In the genomic region with DNA sequence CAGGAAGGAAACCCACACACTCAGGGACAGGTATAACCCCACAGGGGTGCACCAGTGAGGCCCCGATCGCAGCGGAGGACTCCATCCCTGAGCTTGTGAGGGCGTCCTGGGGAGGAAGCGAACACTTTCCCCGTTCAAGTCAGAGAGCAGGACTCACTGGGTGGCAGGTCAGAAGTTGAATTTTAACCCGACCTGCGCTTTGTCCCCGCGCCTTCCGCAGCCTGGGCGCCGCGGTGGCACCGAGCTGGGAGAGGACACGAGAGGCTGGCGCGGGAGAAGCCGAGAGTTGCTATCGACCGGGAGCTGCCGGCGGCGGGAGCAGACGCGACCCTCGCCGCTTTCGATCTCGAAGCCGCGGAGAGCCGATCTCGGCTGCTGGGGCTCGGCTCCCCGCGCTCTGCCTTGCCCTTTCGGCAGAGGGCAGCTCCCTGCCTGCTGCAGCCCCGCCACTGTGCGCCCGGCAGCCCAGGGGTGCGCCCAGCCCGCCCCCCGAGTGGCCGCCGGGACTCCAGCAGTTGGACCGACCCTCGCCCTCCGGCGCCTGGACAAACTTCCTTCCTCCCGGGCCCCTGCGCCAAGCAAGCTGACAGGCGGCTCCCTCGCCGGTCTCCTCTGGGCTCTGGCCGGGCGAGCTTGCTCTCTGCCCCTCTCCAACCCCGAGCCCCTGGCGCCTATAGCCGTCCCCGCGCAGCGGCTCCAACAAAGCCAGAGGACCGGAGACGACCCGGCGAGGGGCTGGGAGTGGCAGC, we compare ENCODE assay signal across 8 cellular contexts. TPM values are rescaled to one million over a fixed set of nuclear protein-coding genes. Genes with fewer than 3 reads are reported as not detected.
DNase-seq lines count a peak whose midpoint lies in the region; ATAC-seq and TF ChIP-seq lines count a peak whose summit lies in the region.

No MANE protein-coding gene starts in this region.

- peaks cover 15% of the 10 kb centered on the region for H3F3A ChIP-seq in neural progenitor cell (ENCODE audit: low read depth)

- peaks cover 27% of the 10 kb centered on the region for H3K79me2 ChIP-seq in neural progenitor cell (ENCODE audit: low read depth)

- H3K27me3 ChIP-seq in neural progenitor cell, result peaks cover 19% of the 10 kb centered on the region

- peak overlapping the region; percentile 54 for H3K4me3 Mint-ChIP-seq in T-helper 2 cell treated with Interferon-gamma antibody and Interleukin-4, amounts not matched to agents 5 μg/mL and 100 μg/mL, for 36 hours
- peak overlapping the region; percentile 94 for H3K4me3 Mint-ChIP-seq in neural progenitor cell

- peak overlapping the region; percentile 99 for H2AFZ ChIP-seq in neural progenitor cell (replicated peaks)

- peak overlapping the region; percentile 95 for H3K4me3 ChIP-seq in neural progenitor cell

- peak overlapping the region; percentile 18 for H3K27ac ChIP-seq in neural progenitor cell

- H3K36me3 Mint-ChIP-seq in T-helper 2 cell treated with Interferon-gamma antibody and Interleukin-4, amounts not matched to agents 5 μg/mL and 100 μg/mL, for 36 hours (ENCODE audit: low read depth), result no peaks in the 10 kb centered on the region
- no peaks in the 10 kb centered on the region for H3K36me3 Mint-ChIP-seq in neural progenitor cell

- H4K20me1 ChIP-seq in neural progenitor cell (ENCODE audit: low read depth), result no peaks in the 10 kb centered on the region

- peaks cover 18% of the 10 kb centered on the region for H3K4me1 ChIP-seq in neural progenitor cell

- peak overlapping the region; percentile 48 for H3K9ac ChIP-seq in neural progenitor cell

- H3K36me3 ChIP-seq in neural progenitor cell, result no peaks in the 10 kb centered on the region

- H3K4me2 ChIP-seq in neural progenitor cell, result peak overlapping the region; percentile 96

- H3K4me1 Mint-ChIP-seq in T-helper 2 cell treated with Interferon-gamma antibody and Interleukin-4, amounts not matched to agents 5 μg/mL and 100 μg/mL, for 36 hours (ENCODE audit: low read depth), result peaks cover 9% of the 10 kb centered on the region
- H3K4me1 Mint-ChIP-seq in neural progenitor cell, result peaks cover 37% of the 10 kb centered on the region

- H3K9me3 Mint-ChIP-seq in T-helper 2 cell treated with Interferon-gamma antibody and Interleukin-4, amounts not matched to agents 5 μg/mL and 100 μg/mL, for 36 hours, result no peaks in the 10 kb centered on the region
- no peaks in the 10 kb centered on the region for H3K9me3 Mint-ChIP-seq in neural progenitor cell

- ATAC-seq in GM19468 (IDR thresholded peaks at IDR 0.05; ENCODE audit: extremely low read depth, unreplicated experiment) (peak; percentile 26), HG03442 (IDR thresholded peaks at IDR 0.05; ENCODE audit: unreplicated experiment) (peak; percentile 53)

- peak; percentile 54 for DNase-seq in GM03348 (ENCODE audit: low spot score)
- no peak for DNase-seq in T-helper 2 cell treated with Interferon-gamma antibody and Interleukin-4, amounts not matched to agents 5 μg/mL and 100 μg/mL, for 36 hours (ENCODE audit: low spot score)
- DNase-seq in germinal center (ENCODE audit: low spot score), result peak; percentile 3
- peak; percentile 80 for DNase-seq in neural progenitor cell (ENCODE audit: low spot score)
- no peak for DNase-seq in NOMO-1 treated with DMSO at 0.1 percent for 48 hours (lab: John Stamatoyannopoulos, UW; ENCODE audit: unreplicated experiment)
- no peak for DNase-seq in activated CD4-positive, alpha-beta T cell treated with anti-CD3 and anti-CD28 coated beads for 4 hours

- H3K27me3 Mint-ChIP-seq in T-helper 2 cell treated with Interferon-gamma antibody and Interleukin-4, amounts not matched to agents 5 μg/mL and 100 μg/mL, for 36 hours (ENCODE audit: low read depth), result peaks cover 31% of the 10 kb centered on the region
- peaks cover 7% of the 10 kb centered on the region for H3K27me3 Mint-ChIP-seq in neural progenitor cell (ENCODE audit: insufficient read depth, low read depth)

- H3K27ac Mint-ChIP-seq in T-helper 2 cell treated with Interferon-gamma antibody and Interleukin-4, amounts not matched to agents 5 μg/mL and 100 μg/mL, for 36 hours, result no peak overlapping the region
- H3K27ac Mint-ChIP-seq in neural progenitor cell, result peak overlapping the region; percentile 37

- H3K9me3 ChIP-seq in neural progenitor cell (ENCODE audit: low read depth), result no peaks in the 10 kb centered on the region

- TF ChIP-seq CTCF in neural progenitor cell (IDR thresholded peaks at IDR 0.05), result peak; percentile 11

RNA-seq across cellular contexts. Expression of gene LIN7A, which starts 0.9 kb away (rescaled TPM):
- 18.3 and 31.7 TPM in 2 replicates for total RNA-seq in neural progenitor cell (ENCODE audit: low replicate concordance)

Comparison
In these comparisons a context has a peak if more than half of its experiments do, and no peak if none do; other contexts are left out.
1. DNase-seq: peak in GM03348 (single experiment), germinal center (single experiment) and neural progenitor cell (single experiment); none in T-helper 2 cell treated with Interferon-gamma antibody and Interleukin-4, amounts not matched to agents 5 μg/mL and 100 μg/mL, for 36 hours (single experiment), NOMO-1 treated with DMSO at 0.1 percent for 48 hours (single experiment) and activated CD4-positive, alpha-beta T cell treated with anti-CD3 and anti-CD28 coated beads for 4 hours (0 of 2).